ENCODE assay signal across 1 cellular context in genomic region chr6:83431545-83432165, GRCh38.
TF ChIP-seq lines count a peak whose summit lies in the region.

No MANE protein-coding gene starts in this region.

TF ChIP-seq in K562, 482 proteins besides CTCF, POLR2A, EP300 and RAD21 (continued from another document and continues in another):
- TF ChIP-seq BCLAF1 (IDR thresholded peaks at IDR 0.05; ENCODE audit: borderline replicate concordance in 1 of 2, control insufficient read depth in 1 of 2, low read depth in 2 of 2, low read length in 1 of 2) (no peak), MAZ (CRISPR knock-in tag; conservative IDR thresholded peaks at IDR 0.05 in 1 of 2, IDR thresholded peaks at IDR 0.05 in 1 of 2) (no peak), ATF7 (IDR thresholded peaks at IDR 0.05) (no peak), CC2D1A (IDR thresholded peaks at IDR 0.05) (no peak), MCM2 (IDR thresholded peaks at IDR 0.05; ENCODE audit: low read depth) (no peak), MIER1 (IDR thresholded peaks at IDR 0.05; ENCODE audit: low read depth) (no peak), ZNF175 (CRISPR knock-in tag; IDR thresholded peaks at IDR 0.05; ENCODE audit: low read depth) (no peak), NR2C2 (CRISPR knock-in tag; IDR thresholded peaks at IDR 0.05) (no peak), NR2C2 (tag; IDR thresholded peaks at IDR 0.05) (no peak), DPF2 (IDR thresholded peaks at IDR 0.05) (0 out of 2 replicates have a peak, but pooled peaks have one; percentile 11), CBFA2T3 (IDR thresholded peaks at IDR 0.05) (no peak), ZNF407 (IDR thresholded peaks at IDR 0.05; ENCODE audit: low read depth) (no peak), DNMT1 (IDR thresholded peaks at IDR 0.05) (no peak), ZBTB17 (CRISPR knock-in tag; IDR thresholded peaks at IDR 0.05) (no peak), KDM2B (CRISPR knock-in tag; IDR thresholded peaks at IDR 0.05) (no peak), E2F6 (IDR thresholded peaks at IDR 0.05; ENCODE audit: borderline replicate concordance in 1 of 2, extremely low read depth in 1 of 2, insufficient read depth in 1 of 2, insufficient read length in 1 of 2, low read depth in 1 of 2, low read length in 1 of 2, poor library complexity in 1 of 2, severe bottlenecking in 1 of 2) (no peak), NFE2 (IDR thresholded peaks at IDR 0.05; ENCODE audit: low read depth) (peak; percentile 57), MLX (CRISPR knock-in tag; conservative IDR thresholded peaks at IDR 0.05) (no peak), STAG1 (CRISPR knock-in tag; IDR thresholded peaks at IDR 0.05; ENCODE audit: borderline replicate concordance) (no peak), DEAF1 (CRISPR knock-in tag; IDR thresholded peaks at IDR 0.05) (no peak), SIN3B (IDR thresholded peaks at IDR 0.05; ENCODE audit: low read depth) (no peak), EGR1 (conservative IDR thresholded peaks at IDR 0.05) (peak; percentile 64), MAFF (IDR thresholded peaks at IDR 0.05; ENCODE audit: low read length) (peak; percentile 99), HDAC2 (IDR thresholded peaks at IDR 0.05) (no peak), ZEB2 (IDR thresholded peaks at IDR 0.05) (peak; percentile 45; the same call in 1 of the 2 replicates), GMEB1 (CRISPR knock-in tag; IDR thresholded peaks at IDR 0.05) (no peak), TAL1 (IDR thresholded peaks at IDR 0.05) (no peak), MEF2D (tag; conservative IDR thresholded peaks at IDR 0.05; ENCODE audit: low read depth) (no peak), RAD51 (IDR thresholded peaks at IDR 0.05; ENCODE audit: borderline replicate concordance, low read depth) (no peak), ZBTB33 (CRISPR knock-in tag; IDR thresholded peaks at IDR 0.05) (no peak), MAFK (IDR thresholded peaks at IDR 0.05; ENCODE audit: low read length) (peak; percentile 97), ZBTB2 (IDR thresholded peaks at IDR 0.05) (no peak), PHB2 (IDR thresholded peaks at IDR 0.05; ENCODE audit: low read depth) (no peak), KDM1A (IDR thresholded peaks at IDR 0.05) (peak in 1 of 2 experiments; percentile 46; a peak in 2 of 4 replicates), POLR2G (IDR thresholded peaks at IDR 0.05; ENCODE audit: low read depth, low read length) (no peak), NCOA4 (IDR thresholded peaks at IDR 0.05; ENCODE audit: partially characterized antibody) (no peak), CEBPZ (IDR thresholded peaks at IDR 0.05; ENCODE audit: borderline replicate concordance, low read depth, low read length) (no peak), ZKSCAN3 (CRISPR knock-in tag; IDR thresholded peaks at IDR 0.05) (no peak), FOXA1 (IDR thresholded peaks at IDR 0.05; ENCODE audit: borderline replicate concordance) (no peak), ESRRB (CRISPR knock-in tag; IDR thresholded peaks at IDR 0.05; ENCODE audit: borderline replicate concordance) (no peak)
